In genomic region chr2:231800493-231801091, GRCh38 we compare ENCODE assay signal across 1 cellular context.
A peak's percentile ranks its signal among the peaks of the same experiment; 100 is the strongest.
TF ChIP-seq lines count a peak whose summit lies in the region.

No MANE protein-coding gene starts in this region.

TF ChIP-seq in K562, 482 proteins besides CTCF, POLR2A, EP300 and RAD21:
- no peak for TF ChIP-seq SNAPC5 (CRISPR knock-in tag; IDR thresholded peaks at IDR 0.05)
- TF ChIP-seq HCFC1 (IDR thresholded peaks at IDR 0.05; ENCODE audit: low read depth, low read length), result no peak
- no peak for TF ChIP-seq GMEB1 (CRISPR knock-in tag; IDR thresholded peaks at IDR 0.05)
- no peak for TF ChIP-seq L3MBTL2 (IDR thresholded peaks at IDR 0.05)
- no peak for TF ChIP-seq PHB (CRISPR knock-in tag; IDR thresholded peaks at IDR 0.05)
- no peak for TF ChIP-seq PTTG1 (tag; IDR thresholded peaks at IDR 0.05; ENCODE audit: low read depth)
- TF ChIP-seq FOXM1 (IDR thresholded peaks at IDR 0.05; ENCODE audit: low read depth), result no peak
- TF ChIP-seq FOXM1 (CRISPR knock-in tag; IDR thresholded peaks at IDR 0.05; ENCODE audit: low read depth), result no peak
- 0 out of 4 replicates have a peak, but pooled peaks of 1 of the 2 experiments have one; percentile 17 for TF ChIP-seq RCOR1 (IDR thresholded peaks at IDR 0.05; ENCODE audit: borderline replicate concordance in 1 of 2, low read depth in 2 of 2, low read length in 2 of 2)
TF ChIP-seq in K562: peak in this region for 1.
